ENCODE assay signal across 17 cellular contexts in the genomic region with DNA sequence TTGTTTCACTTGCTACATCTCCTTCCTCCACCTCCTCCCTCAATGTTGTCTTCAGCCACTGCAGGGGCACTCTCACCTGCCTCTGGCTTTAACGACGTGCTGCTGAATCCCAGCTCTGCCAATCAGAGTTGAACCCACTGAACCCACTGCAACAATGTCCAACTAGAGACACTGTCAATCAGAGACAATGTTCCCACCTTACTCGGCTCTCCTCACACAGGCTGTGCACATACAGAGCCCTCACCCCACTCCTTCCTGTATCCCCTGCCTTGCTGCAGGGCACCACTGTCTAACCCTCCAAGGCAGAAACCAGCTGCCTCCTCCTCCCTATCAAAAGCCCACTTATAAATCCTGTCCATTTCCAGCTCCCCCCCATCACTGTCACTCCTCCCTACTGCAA. TPM values are rescaled to one million over a fixed set of nuclear protein-coding genes. Genes with fewer than 3 reads are reported as not detected.
DNase-seq lines count a peak whose midpoint lies in the region; ATAC-seq and TF ChIP-seq lines count a peak whose summit lies in the region.
"Had no signal": no experiment of that assay in that cellular context is flagged by ENCODE, and none has a peak within 500 bp of the region (broad histone marks: within the 10 kb centered on the region; RNA-seq: fewer than 3 reads in every experiment).

No MANE protein-coding gene starts in this region.

- peaks cover 13% of the 10 kb centered on the region for H3K36me3 Mint-ChIP-seq in T-cell
- H3K36me3 Mint-ChIP-seq in stimulated activated naive B cell treated with anti-CD40 and anti-IgM and Interleukin-4, amounts not matched to agents 10 μg/mL and 1 μg/mL and 100 μg/mL, for 72 hours, result peaks cover 22 to 23% of the 10 kb centered on the region in 2 donors

- H3K27me3 ChIP-seq in cardiac muscle cell (no peaks in the 10 kb centered on the region), heart left ventricle (no peaks in the 10 kb centered on the region), hepatocyte (no peaks in the 10 kb centered on the region)

- H3K4me1 Mint-ChIP-seq in T-cell, result peaks cover 25 to 43% (median 40%) of the 10 kb centered on the region in 3 donors
- peaks cover 9 to 29% of the 10 kb centered on the region in 2 donors for H3K4me1 Mint-ChIP-seq in stimulated activated naive B cell treated with anti-CD40 and anti-IgM and Interleukin-4, amounts not matched to agents 10 μg/mL and 1 μg/mL and 100 μg/mL, for 72 hours

- H3K27ac Mint-ChIP-seq in T-cell, result no peak overlapping the region
- H3K27ac Mint-ChIP-seq in stimulated activated naive B cell treated with anti-CD40 and anti-IgM and Interleukin-4, amounts not matched to agents 10 μg/mL and 1 μg/mL and 100 μg/mL, for 72 hours, result no peak overlapping the region
- H3K27ac Mint-ChIP-seq: activated T-helper 17 cell treated with anti-CD3 and anti-CD28 coated beads, Interleukin-2, amount 50 U/mL, for 72 hours; natural killer cell treated with Interleukin-12 subunit alpha and Interleukin-12 subunit beta and Interleukin-15 and Interleukin-18, amount 100 ng/mL, for 72 hours had no signal

- H4K20me1 ChIP-seq in hepatocyte (ENCODE audit: insufficient read depth, poor library complexity, severe bottlenecking), result peaks cover 90% of the 10 kb centered on the region

- H3K79me2 ChIP-seq in hepatocyte, result peaks cover 85% of the 10 kb centered on the region

- ATAC-seq in heart left ventricle (no peak), T-cell (replicated peaks in 1 of 4) (peak; percentile 26 to 41 (median 33))
- peak; percentile 24 to 30 for ATAC-seq in stimulated activated naive B cell treated with anti-CD40 and anti-IgM and Interleukin-4, amounts not matched to agents 10 μg/mL and 1 μg/mL and 100 μg/mL, for 72 hours (replicated peaks)
- ATAC-seq: activated T-helper 17 cell treated with anti-CD3 and anti-CD28 coated beads, Interleukin-2, amount 50 U/mL, for 72 hours had no signal

- H3K27ac ChIP-seq in cardiac muscle cell (peak overlapping the region; percentile 60), heart left ventricle (no peak overlapping the region), hepatocyte (peak overlapping the region; percentile 85)
- H3K27ac ChIP-seq: PC-9, prostate gland had no signal

- no peaks in the 10 kb centered on the region for H3K9me3 ChIP-seq in cardiac muscle cell (ENCODE audit: low read depth)
- H3K9me3 ChIP-seq in heart left ventricle, result no peaks in the 10 kb centered on the region
- H3K9me3 ChIP-seq in hepatocyte (ENCODE audit: low read depth), result no peaks in the 10 kb centered on the region
- H3K9me3 ChIP-seq: prostate gland had no signal

- TF ChIP-seq CTCF in cardiac muscle cell (IDR thresholded peaks at IDR 0.05; ENCODE audit: low read depth, low read length) (no peak), heart left ventricle (IDR thresholded peaks at IDR 0.05) (no peak), hepatocyte (IDR thresholded peaks at IDR 0.05; ENCODE audit: poor library complexity) (no peak)

- no peaks in the 10 kb centered on the region for H3K27me3 Mint-ChIP-seq in T-cell
- H3K27me3 Mint-ChIP-seq in stimulated activated naive B cell treated with anti-CD40 and anti-IgM and Interleukin-4, amounts not matched to agents 10 μg/mL and 1 μg/mL and 100 μg/mL, for 72 hours, result no peaks in the 10 kb centered on the region
- H3K27me3 Mint-ChIP-seq: activated T-helper 17 cell treated with anti-CD3 and anti-CD28 coated beads, Interleukin-2, amount 50 U/mL, for 72 hours; natural killer cell treated with Interleukin-12 subunit alpha and Interleukin-12 subunit beta and Interleukin-15 and Interleukin-18, amount 100 ng/mL, for 72 hours had no signal

- CTCF ChIA-PET in T-cell (lab: Charles Lee), result no interaction called here

- H3K4me3 Mint-ChIP-seq in T-cell, result no peak overlapping the region
- H3K4me3 Mint-ChIP-seq in stimulated activated naive B cell treated with anti-CD40 and anti-IgM and Interleukin-4, amounts not matched to agents 10 μg/mL and 1 μg/mL and 100 μg/mL, for 72 hours, result no peak overlapping the region
- H3K4me3 Mint-ChIP-seq: activated T-helper 17 cell treated with anti-CD3 and anti-CD28 coated beads, Interleukin-2, amount 50 U/mL, for 72 hours; natural killer cell treated with Interleukin-12 subunit alpha and Interleukin-12 subunit beta and Interleukin-15 and Interleukin-18, amount 100 ng/mL, for 72 hours had no signal

- H3K4me1 ChIP-seq in cardiac muscle cell (ENCODE audit: low read depth) (peaks cover 9% of the 10 kb centered on the region), heart left ventricle (peaks cover 0 to 60% (median 44%) of the 10 kb centered on the region in 12 donors), hepatocyte (ENCODE audit: insufficient read depth) (peaks cover 21% of the 10 kb centered on the region)

- POLR2A ChIA-PET in T-cell (lab: Charles Lee), result interaction anchor here in 1 of 2 donors (0.7 kb wide), 1 partner anchor 118 kb away, joined by 8 read pairs; no protein-coding TSS in a partner anchor

- no peak for TF ChIP-seq POLR2A in heart left ventricle (IDR thresholded peaks at IDR 0.05)

- no peaks in the 10 kb centered on the region for H3K9me3 Mint-ChIP-seq in T-cell
- peaks cover 4 to 6% of the 10 kb centered on the region in 2 donors for H3K9me3 Mint-ChIP-seq in stimulated activated naive B cell treated with anti-CD40 and anti-IgM and Interleukin-4, amounts not matched to agents 10 μg/mL and 1 μg/mL and 100 μg/mL, for 72 hours
- H3K9me3 Mint-ChIP-seq: natural killer cell treated with Interleukin-12 subunit alpha and Interleukin-12 subunit beta and Interleukin-15 and Interleukin-18, amount 100 ng/mL, for 72 hours had no signal

- 41 to 58% (median 46%) methylated on average over 3 of the region's 3 CpGs for WGBS in heart left ventricle, 4 donors
- WGBS in hepatocyte (ENCODE audit: low lambda C conversion rate, missing lambda C conversion rate), result 48% methylated on average over 3 of the region's 3 CpGs

- no peak for DNase-seq in cardiac muscle cell (ENCODE audit: low read depth in 1 of 2, low spot score in 1 of 2)
- no peak for DNase-seq in heart left ventricle
- DNase-seq in T-cell, result no peak
- no peak for DNase-seq in hepatocyte (ENCODE audit: low spot score)
- DNase-seq in stimulated activated naive B cell treated with anti-CD40 and anti-IgM and Interleukin-4, amounts not matched to agents 10 μg/mL and 1 μg/mL and 100 μg/mL, for 72 hours, result no peak
- DNase-seq in epidermal melanocyte (ENCODE audit: insufficient read length, low spot score), result no peak
- DNase-seq in activated naive CD4-positive, alpha-beta T cell (lab: John Stamatoyannopoulos, UW), result no peak
- DNase-seq in T-helper 1 cell, result no peak
- DNase-seq: effector memory CD4-positive, alpha-beta T cell; GF-D8; MM.1S; NCI-H187; NCI-H524 treated with DMSO at 0.1 percent for 48 hours; PC-9 had no signal

- H3K4me2 ChIP-seq in hepatocyte, result peak overlapping the region; percentile 64
- H3K4me2 ChIP-seq: PC-9 had no signal

- intact Hi-C loops in heart left ventricle (cut with DNase I), result loop anchor here in 2 of 10 donors (2.0 to 10.0 kb wide), 2 partner anchors 53 to 333 kb away; no protein-coding TSS in a partner anchor

- H3K36me3 ChIP-seq in cardiac muscle cell (no peaks in the 10 kb centered on the region), heart left ventricle (peaks cover 0 to 3% (median 0%) of the 10 kb centered on the region in 9 donors), hepatocyte (replicated peaks; ENCODE audit: insufficient read depth, low read depth) (no peaks in the 10 kb centered on the region)
- H3K36me3 ChIP-seq: prostate gland had no signal

- H3K4me3 ChIP-seq in cardiac muscle cell (no peak overlapping the region), heart left ventricle (no peak overlapping the region), hepatocyte (no peak overlapping the region)
- H3K4me3 ChIP-seq: PC-9, prostate gland had no signal

- no peaks in the 10 kb centered on the region for H3K9me2 ChIP-seq in hepatocyte (replicated peaks; ENCODE audit: insufficient read depth)

- H2AFZ ChIP-seq in hepatocyte, result no peak overlapping the region
- H2AFZ ChIP-seq: PC-9 had no signal

RNA-seq across cellular contexts. Expression of gene ANKRD11, which starts 58.7 kb away (rescaled TPM):
- 70.1 and 111 TPM in 2 replicates for total RNA-seq in cardiac muscle cell
- 131 and 159 TPM in 2 replicates for polyA plus RNA-seq in cardiac muscle cell
- 100 to 1,000 TPM in 1 of 9 donors, 10 to 100 TPM in 8; 53.6 to 123 (median 67.7) TPM for total RNA-seq in heart left ventricle
- 10 to 100 TPM; 53.9 to 80.8 TPM for polyA plus RNA-seq in heart left ventricle
- total RNA-seq in T-cell, result 100 to 1,000 TPM; 257 to 294 (median 271) TPM
- 48.7 and 50.6 TPM in 2 replicates for total RNA-seq in hepatocyte
- polyA plus RNA-seq in hepatocyte, result 130 and 135 TPM in 2 replicates

Comparison
In these comparisons a context has a peak if more than half of its experiments do, and no peak if none do; other contexts are left out.
1. H3K27ac ChIP-seq: peak in cardiac muscle cell (single experiment) and hepatocyte (single experiment); none in heart left ventricle (0 of 12).
2. ATAC-seq: peak in T-cell (4 of 4) and stimulated activated naive B cell treated with anti-CD40 and anti-IgM and Interleukin-4, amounts not matched to agents 10 μg/mL and 1 μg/mL and 100 μg/mL, for 72 hours (2 of 2); none in heart left ventricle (0 of 4).